In the genomic region with DNA sequence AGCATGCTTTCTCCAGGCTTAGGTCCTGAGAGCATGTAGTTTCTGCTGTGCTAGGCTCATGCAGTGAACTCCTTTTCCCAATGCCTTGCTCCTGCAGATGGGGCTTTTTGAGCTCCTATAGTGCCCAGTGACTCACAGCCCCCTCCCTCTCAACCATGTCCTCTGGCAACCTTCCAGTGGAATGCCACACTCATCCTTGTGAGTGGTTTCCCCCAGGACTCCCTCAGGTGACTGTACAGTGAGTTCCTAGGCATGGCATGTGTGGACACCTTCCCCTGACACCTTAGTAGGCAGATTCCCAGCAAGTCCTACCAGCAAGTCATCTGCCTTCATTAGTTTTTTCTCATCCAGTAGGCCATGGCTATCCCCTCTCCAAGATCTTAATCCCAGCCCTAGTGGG, we compare ENCODE assay signal across 19 cellular contexts.
DNase-seq lines count a peak whose midpoint lies in the region; FAIRE-seq and TF ChIP-seq lines count a peak whose summit lies in the region.
"Had no signal": no experiment of that assay in that cellular context is flagged by ENCODE, and none has a peak within 500 bp of the region (broad histone marks: within the 10 kb centered on the region; RNA-seq: fewer than 3 reads in every experiment).

No MANE protein-coding gene starts in this region.

- DNase-seq in A172 (ENCODE audit: low spot score) (peak; percentile 87), HCEC 1CT (peak; percentile 4), RCC 7860 (ENCODE audit: low spot score) (peak; percentile 84), fibroblast of pulmonary artery (ENCODE audit: low read depth) (peak; percentile 2), NCI-H2107 (lab: John Stamatoyannopoulos, UW) (no peak), NCI-H446 treated with DMSO at 0.1 percent for 48 hours (lab: John Stamatoyannopoulos, UW) (no peak), NCI-H2029 (lab: John Stamatoyannopoulos, UW) (no peak)
- DNase-seq in stimulated activated CD8-positive, alpha-beta memory T cell treated with anti-CD3 and anti-CD28 coated beads, Interleukin-4, amount 100 ng/mL, for 48 hours, result no peak
- DNase-seq: activated B cell treated with CpG ODN at 0.5 μM for 24 hours; activated gamma-delta T cell; CD4-positive, alpha-beta memory T cell; heart left ventricle; kidney; NCI-H1436 treated with DMSO at 0.1 percent for 48 hours; NCI-H524 treated with DMSO at 0.1 percent for 48 hours; pancreas; spleen; stimulated activated naive CD4-positive, alpha-beta T cell treated with Interleukin-2 at 50 U/mL for 16 hours; T-cell had no signal

- TF ChIP-seq CTCF in fibroblast of pulmonary artery (IDR thresholded peaks at IDR 0.05; ENCODE audit: low read length, missing control alignments), result no peak

- peak; percentile 43 for FAIRE-seq in RCC 7860 (lab: Jason Lieb, UNC)
- FAIRE-seq: kidney, pancreas had no signal

- H3K4me3 ChIP-seq in fibroblast of pulmonary artery (replicated peaks; ENCODE audit: low read depth, low read length), result no peak overlapping the region
- H3K4me3 ChIP-seq: heart left ventricle, pancreas, spleen had no signal

Comparison
In these comparisons a context has a peak if more than half of its experiments do, and no peak if none do; other contexts are left out.
1. DNase-seq: peak in A172 (single experiment), HCEC 1CT (single experiment), RCC 7860 (single experiment) and fibroblast of pulmonary artery (single experiment); none in NCI-H2107 (single experiment), NCI-H446 treated with DMSO at 0.1 percent for 48 hours (single experiment), NCI-H2029 (single experiment) and stimulated activated CD8-positive, alpha-beta memory T cell treated with anti-CD3 and anti-CD28 coated beads, Interleukin-4, amount 100 ng/mL, for 48 hours (single experiment).